9 cellular contexts compared by ENCODE assay signal in genomic region chr11:131511794-131512193, GRCh38.
DNase-seq lines count a peak whose midpoint lies in the region; ATAC-seq, FAIRE-seq and TF ChIP-seq lines count a peak whose summit lies in the region.
"Had no signal": no experiment of that assay in that cellular context is flagged by ENCODE, and none has a peak within 500 bp of the region (broad histone marks: within the 10 kb centered on the region; RNA-seq: fewer than 3 reads in every experiment).

No MANE protein-coding gene starts in this region.

- H3K9me2 ChIP-seq in PC-9 (ENCODE audit: insufficient read depth), result no peaks in the 10 kb centered on the region

- H3K4me3 ChIP-seq in PC-9, result no peak overlapping the region

- no peaks in the 10 kb centered on the region for H3K79me2 ChIP-seq in PC-9 (ENCODE audit: low read depth)

- H3K36me3 ChIP-seq in PC-9 (ENCODE audit: low read depth), result no peaks in the 10 kb centered on the region

- no peak overlapping the region for H2AFZ ChIP-seq in PC-9

- no peaks in the 10 kb centered on the region for H3K9me3 ChIP-seq in PC-9 (ENCODE audit: insufficient read depth, low read depth)

- CTCF ChIA-PET in PC-9 (lab: Charles Lee), result no interaction called here

- TF ChIP-seq CTCF in D721Med (IDR thresholded peaks at IDR 0.05; ENCODE audit: insufficient read depth, missing control alignments), result peak; percentile 81
- TF ChIP-seq CTCF in PC-9 (conservative IDR thresholded peaks at IDR 0.05), result peak; percentile 60

- no peaks in the 10 kb centered on the region for H4K20me1 ChIP-seq in PC-9 (ENCODE audit: insufficient read depth)

- POLR2A ChIA-PET in PC-9 (lab: Charles Lee; ENCODE audit: unreplicated experiment), result no interaction called here

- H3K4me1 ChIP-seq in PC-9 (replicated peaks; ENCODE audit: insufficient read depth), result no peaks in the 10 kb centered on the region

- no peaks in the 10 kb centered on the region for H3K4me1 Mint-ChIP-seq in stimulated activated effector memory CD8-positive, alpha-beta T cell treated with anti-CD3 and anti-CD28 coated beads, Interleukin-12 subunit alpha, Interleukin-12 subunit beta, amount 100 ng/mL, for 72 hours

- H3K27me3 ChIP-seq in PC-9 (ENCODE audit: insufficient read depth, low read depth), result peaks cover 17% of the 10 kb centered on the region

- H3K4me3 Mint-ChIP-seq in stimulated activated effector memory CD8-positive, alpha-beta T cell treated with anti-CD3 and anti-CD28 coated beads, Interleukin-12 subunit alpha, Interleukin-12 subunit beta, amount 100 ng/mL, for 72 hours, result no peak overlapping the region

- ATAC-seq in GM19463 (IDR thresholded peaks at IDR 0.05; ENCODE audit: unreplicated experiment) (peak; percentile 41), GM18520 (IDR thresholded peaks at IDR 0.05; ENCODE audit: unreplicated experiment) (no peak)
- ATAC-seq in stimulated activated effector memory CD8-positive, alpha-beta T cell treated with anti-CD3 and anti-CD28 coated beads, Interleukin-12 subunit alpha, Interleukin-12 subunit beta, amount 100 ng/mL, for 72 hours, result no peak

- no peaks in the 10 kb centered on the region for H3K36me3 Mint-ChIP-seq in stimulated activated effector memory CD8-positive, alpha-beta T cell treated with anti-CD3 and anti-CD28 coated beads, Interleukin-12 subunit alpha, Interleukin-12 subunit beta, amount 100 ng/mL, for 72 hours

- no peak overlapping the region for H3K27ac Mint-ChIP-seq in stimulated activated effector memory CD8-positive, alpha-beta T cell treated with anti-CD3 and anti-CD28 coated beads, Interleukin-12 subunit alpha, Interleukin-12 subunit beta, amount 100 ng/mL, for 72 hours

- H3K9me3 Mint-ChIP-seq in stimulated activated effector memory CD8-positive, alpha-beta T cell treated with anti-CD3 and anti-CD28 coated beads, Interleukin-12 subunit alpha, Interleukin-12 subunit beta, amount 100 ng/mL, for 72 hours, result peaks cover 7% of the 10 kb centered on the region

- DNase-seq in D721Med (ENCODE audit: insufficient read length, low spot score) (no peak), PC-9 (peak; percentile 42 to 59), iPS DF 19.7 (ENCODE audit: low read depth, low spot score) (peak; percentile 50), hepatic stellate cell (ENCODE audit: low spot score) (no peak)
- DNase-seq in stimulated activated effector memory CD8-positive, alpha-beta T cell treated with anti-CD3 and anti-CD28 coated beads, Interleukin-12 subunit alpha, Interleukin-12 subunit beta, amount 100 ng/mL, for 72 hours (ENCODE audit: low spot score in 2 of 2), result no peak
- no peak for DNase-seq in stimulated activated CD4-positive, alpha-beta T cell treated with anti-CD3 and anti-CD28 coated beads, Interleukin-4, amount 100 ng/mL, for 24 hours

- H3K4me2 ChIP-seq in PC-9, result no peak overlapping the region

- no peak overlapping the region for H3K27ac ChIP-seq in PC-9

- no TSS peak for BruUV-seq in PC-9 (replicated peaks; lab: Mats Ljungman, UMichigan)

- no peaks in the 10 kb centered on the region for H3F3A ChIP-seq in PC-9 (ENCODE audit: insufficient read depth, low read depth)

- intact Hi-C loops in PC-9 (cut with micrococcal nuclease; ENCODE audit: unreplicated experiment), result loop anchor here (1.0 to 5.0 kb wide), 4 partner anchors 25 to 584 kb away; no protein-coding TSS in a partner anchor

- no peak for FAIRE-seq in D721Med (lab: Jason Lieb, UNC)
- FAIRE-seq: endothelial cell of umbilical vein had no signal

Comparison
In these comparisons a context has a peak if more than half of its experiments do, and no peak if none do; other contexts are left out.
1. DNase-seq: peak in PC-9 (2 of 2) and iPS DF 19.7 (single experiment); none in D721Med (single experiment), stimulated activated effector memory CD8-positive, alpha-beta T cell treated with anti-CD3 and anti-CD28 coated beads, Interleukin-12 subunit alpha, Interleukin-12 subunit beta, amount 100 ng/mL, for 72 hours (0 of 2), stimulated activated CD4-positive, alpha-beta T cell treated with anti-CD3 and anti-CD28 coated beads, Interleukin-4, amount 100 ng/mL, for 24 hours (single experiment) and hepatic stellate cell (single experiment).